ENCODE assay signal across 8 cellular contexts in genomic region chr9:114653556-114654159, GRCh38. TPM values are rescaled to one million over a fixed set of nuclear protein-coding genes. Genes with fewer than 3 reads are reported as not detected.
DNase-seq lines count a peak whose midpoint lies in the region; ATAC-seq and TF ChIP-seq lines count a peak whose summit lies in the region.

No MANE protein-coding gene starts in this region.

- H3K9me3 Mint-ChIP-seq in endothelial cell (ENCODE audit: unreplicated experiment): no peaks in the 10 kb centered on the region

- no peaks in the 10 kb centered on the region for H3K4me1 Mint-ChIP-seq in endothelial cell (ENCODE audit: unreplicated experiment)

- DNase-seq in 8988T (peak; percentile 50), NK-92 (lab: John Stamatoyannopoulos, UW; ENCODE audit: unreplicated experiment) (peak; percentile 6), endothelial cell (ENCODE audit: low spot score) (peak; percentile 84), mucosa of descending colon (peak in 2 of 3 donors; percentile 40 to 91)
- peak; percentile 13 to 73 (median 53) for DNase-seq in activated CD8-positive, alpha-beta memory T cell treated with anti-CD3 and anti-CD28 coated beads for 48 hours (ENCODE audit: low read depth in 2 of 3, low spot score in 2 of 3)
- DNase-seq in stimulated activated CD8-positive, alpha-beta memory T cell treated with anti-CD3 and anti-CD28 coated beads, Interleukin-7, amount 100 ng/mL, for 1 hour (ENCODE audit: low read depth in 2 of 2): peak; percentile 50 to 72

- H3K36me3 ChIP-seq in mucosa of descending colon (ENCODE audit: low read depth): no peaks in the 10 kb centered on the region

- H3K4me1 ChIP-seq in mucosa of descending colon (ENCODE audit: low read depth): no peaks in the 10 kb centered on the region

- H3K27me3 Mint-ChIP-seq in endothelial cell (ENCODE audit: unreplicated experiment): no peaks in the 10 kb centered on the region

- H3K9me3 ChIP-seq in mucosa of descending colon: no peaks in the 10 kb centered on the region

- no peak overlapping the region for H3K4me3 ChIP-seq in mucosa of descending colon

- ATAC-seq in HG03460 (IDR thresholded peaks at IDR 0.05; ENCODE audit: unreplicated experiment) (peak; percentile 67), mucosa of descending colon (peak; percentile 97)

- H3K4me3 Mint-ChIP-seq in endothelial cell (ENCODE audit: unreplicated experiment): no peak overlapping the region

- intact Hi-C loops in mucosa of descending colon (cut with DNase I, micrococcal nuclease): loop anchor here (1.0 to 10.0 kb wide), 4 partner anchors 166 to 319 kb away; no protein-coding TSS in a partner anchor

- TF ChIP-seq CTCF in GM12874 (IDR thresholded peaks at IDR 0.05; ENCODE audit: insufficient read depth, low read depth, low read length) (peak; percentile 87), endothelial cell (IDR thresholded peaks at IDR 0.05; ENCODE audit: unreplicated experiment) (peak; percentile 86), mucosa of descending colon (IDR thresholded peaks at IDR 0.05) (peak; percentile 81)

- H3K27ac Mint-ChIP-seq in endothelial cell (ENCODE audit: unreplicated experiment): no peak overlapping the region

- no peaks in the 10 kb centered on the region for H3K36me3 Mint-ChIP-seq in endothelial cell (ENCODE audit: low read depth, unreplicated experiment)

RNA-seq across cellular contexts. Expression of gene TEX53, which starts 3.9 kb away (rescaled TPM):
- total RNA-seq in endothelial cell (ENCODE audit: unreplicated experiment) (not detected), mucosa of descending colon (not detected)

RNA-seq across cellular contexts. Expression of gene TEX48, which starts 28.3 kb away (rescaled TPM):
- total RNA-seq in endothelial cell (ENCODE audit: unreplicated experiment): not detected
- not detected for total RNA-seq in mucosa of descending colon

RNA-seq across cellular contexts. Expression of gene TMEM268, which starts 42.6 kb away (rescaled TPM):
- total RNA-seq in endothelial cell (ENCODE audit: unreplicated experiment) (1.6 TPM), mucosa of descending colon (10 to 100 TPM in 1 of 3 donors, 1 to 10 TPM in 2; 6.6 to 16.9 (median 7.5) TPM)

Comparison
In these comparisons a context has a peak if more than half of its experiments do, and no peak if none do; other contexts are left out.
1. DNase-seq: peak in every context shown above with its lines; median percentile 84 in endothelial cell; 66 in mucosa of descending colon; 61 in stimulated activated CD8-positive, alpha-beta memory T cell treated with anti-CD3 and anti-CD28 coated beads, Interleukin-7, amount 100 ng/mL, for 1 hour; 53 in activated CD8-positive, alpha-beta memory T cell treated with anti-CD3 and anti-CD28 coated beads for 48 hours; 50 in 8988T; 6 in NK-92.